17 cellular contexts compared by ENCODE assay signal in genomic region chr14:69291891-69292586, GRCh38. TPM values are rescaled to one million over a fixed set of nuclear protein-coding genes. Genes with fewer than 3 reads are reported as not detected.
DNase-seq lines count a peak whose midpoint lies in the region; ATAC-seq, FAIRE-seq and TF ChIP-seq lines count a peak whose summit lies in the region.
"Had no signal": no experiment of that assay in that cellular context is flagged by ENCODE, and none has a peak within 500 bp of the region (broad histone marks: within the 10 kb centered on the region; RNA-seq: fewer than 3 reads in every experiment).

No MANE protein-coding gene starts in this region.

- no peaks in the 10 kb centered on the region for H3K36me3 ChIP-seq in HepG2 (replicated peaks in 1 of 2; ENCODE audit: control insufficient read depth in 1 of 2, insufficient read depth in 2 of 2, low read length in 2 of 2)
- no peaks in the 10 kb centered on the region for H3K36me3 ChIP-seq in right lobe of liver
- H3K36me3 ChIP-seq in HAP-1 (replicated peaks), result no peaks in the 10 kb centered on the region
- H3K36me3 ChIP-seq: gastroesophageal sphincter, stomach, vagina had no signal

- CTCF ChIA-PET in HepG2 (lab: Yijun Ruan, JAX; ENCODE audit: low intra/inter-chr PET ratio, low total read pairs), result no interaction called here

- H3K4me3 ChIP-seq in HepG2 (replicated peaks in 1 of 3; ENCODE audit: insufficient read depth in 1 of 3, low read depth in 2 of 3, low read length in 3 of 3) (no peak overlapping the region), right lobe of liver (no peak overlapping the region), HAP-1 (no peak overlapping the region)
- H3K4me3 ChIP-seq: gastroesophageal sphincter, stomach, vagina had no signal

- no peak overlapping the region for H3K9ac ChIP-seq in HepG2 (ENCODE audit: insufficient read depth, low read depth, low read length)

- H4K20me1 ChIP-seq in HepG2 (ENCODE audit: insufficient read depth, low read length), result no peaks in the 10 kb centered on the region

- TF ChIP-seq CTCF in HepG2 (CRISPR knock-in tag; IDR thresholded peaks at IDR 0.05), result no peak
- TF ChIP-seq CTCF in right lobe of liver (IDR thresholded peaks at IDR 0.05), result no peak

- no peak for TF ChIP-seq RAD21 in HepG2 (CRISPR knock-in tag; IDR thresholded peaks at IDR 0.05)

- BruUV-seq in HepG2 (replicated peaks; lab: Mats Ljungman, UMichigan), result no TSS peak

- no peak overlapping the region for H3K4me2 ChIP-seq in HepG2 (ENCODE audit: low read depth, low read length)

- no peak for ATAC-seq in HepG2
- ATAC-seq in right lobe of liver, result no peak
- ATAC-seq in GM21723 (IDR thresholded peaks at IDR 0.05; ENCODE audit: unreplicated experiment), result no peak
- no peak for ATAC-seq in GM19328 (IDR thresholded peaks at IDR 0.05; ENCODE audit: unreplicated experiment)
- ATAC-seq: activated naive CD4-positive, alpha-beta T cell treated with anti-CD3 and anti-CD28 coated beads, Interleukin-2, amount 50 U/mL, for 72 hours; gastroesophageal sphincter had no signal

- H3K27ac ChIP-seq in HepG2 (ENCODE audit: extremely low read length, insufficient read depth, low read length) (no peak overlapping the region), right lobe of liver (no peak overlapping the region)
- H3K27ac ChIP-seq: gastroesophageal sphincter, stomach, vagina had no signal

- H3K4me1 ChIP-seq in HepG2 (ENCODE audit: insufficient read depth, low read length) (peaks cover 20% of the 10 kb centered on the region), right lobe of liver (peaks cover 0 to 14% (median 0%) of the 10 kb centered on the region in 4 donors), HAP-1 (no peaks in the 10 kb centered on the region)

- H2AFZ ChIP-seq in HepG2 (ENCODE audit: low read length), result no peak overlapping the region

- POLR2A ChIA-PET in HepG2 (lab: Yijun Ruan, JAX), result no interaction called here

- H3K79me2 ChIP-seq in HepG2 (ENCODE audit: insufficient read depth, low read length), result no peaks in the 10 kb centered on the region

- TF ChIP-seq EP300 in HepG2 (IDR thresholded peaks at IDR 0.05; ENCODE audit: low read depth in 2 of 2, low read length in 2 of 2) (no peak), HepG2 (CRISPR knock-in tag; IDR thresholded peaks at IDR 0.05; ENCODE audit: borderline replicate concordance) (no peak)

- 0 out of 5 replicates have a peak, but pooled peaks cover 0 to 2% of the 10 kb centered on the region in 2 experiments for H3K27me3 ChIP-seq in HepG2 (ENCODE audit: control insufficient read depth in 1 of 2, insufficient read depth in 2 of 2, low read length in 2 of 2)
- H3K27me3 ChIP-seq in right lobe of liver, result no peaks in the 10 kb centered on the region
- 0 out of 2 replicates have a peak, but pooled peaks cover 4% of the 10 kb centered on the region for H3K27me3 ChIP-seq in HAP-1 (ENCODE audit: low read depth)
- H3K27me3 ChIP-seq: gastroesophageal sphincter, stomach, vagina had no signal

- no peak for TF ChIP-seq POLR2A in HepG2 (IDR thresholded peaks at IDR 0.05; ENCODE audit: insufficient read depth in 1 of 2, low read depth in 2 of 2, low read length in 2 of 2)
- no peak for TF ChIP-seq POLR2A in right lobe of liver (IDR thresholded peaks at IDR 0.05)

- intact Hi-C loops in HepG2 (cut with micrococcal nuclease; ENCODE audit: unreplicated experiment), result no loop called here
- intact Hi-C loops in right lobe of liver (cut with DNase I), result no loop called here

- WGBS in HepG2 (ENCODE audit: low lambda C conversion rate), result 33% methylated on average over 3 of the region's 6 CpGs
- WGBS in right lobe of liver (ENCODE audit: insufficient coverage, low coverage, low lambda C conversion rate, missing lambda C conversion rate), result 80% methylated on average over 4 of the region's 6 CpGs

- no peak for FAIRE-seq in HepG2 (lab: Jason Lieb, UNC)

- H3K9me3 ChIP-seq in HepG2 (ENCODE audit: low read length) (no peaks in the 10 kb centered on the region), right lobe of liver (no peaks in the 10 kb centered on the region), HAP-1 (no peaks in the 10 kb centered on the region)
- H3K9me3 ChIP-seq: gastroesophageal sphincter, stomach, vagina had no signal

- no peak for DNase-seq in HepG2 (ENCODE audit: low spot score)
- no peak for DNase-seq in right lobe of liver
- peak; percentile 17 for DNase-seq in T1000 (lab: John Stamatoyannopoulos, UW)
- DNase-seq in iris pigment epithelial cell (ENCODE audit: low read depth), result peak; percentile 8
- no peak for DNase-seq in LoVo (ENCODE audit: low spot score)
- no peak for DNase-seq in HAP-1 (ENCODE audit: low spot score in 2 of 2)
- DNase-seq: activated CD4-positive, alpha-beta T cell treated with anti-CD3 and anti-CD28 coated beads, Interleukin-2, amount 10 ng/mL, durations not matched to agents 24 days and 14 days; immature natural killer cell; NCI-H1694; NCI-H510A treated with DMSO at 0.1 percent for 48 hours; stomach had no signal

- in situ Hi-C loops in HepG2 (cut with HindIII; ENCODE audit: extremely low pct_ligation_motif_present, low pct_unique_long_range_greater_than_20kb) (no loop called here), HAP-1 (cut with MboI; ENCODE audit: low sequenced_read_pairs) (no loop called here)

TF ChIP-seq in HepG2, 621 proteins besides CTCF, POLR2A, EP300 and RAD21:
- TF ChIP-seq ZNF768 (CRISPR knock-in tag; IDR thresholded peaks at IDR 0.05) (peak; percentile 84), PHF21A (CRISPR knock-in tag; IDR thresholded peaks at IDR 0.05) (no peak), ZNF331 (CRISPR knock-in tag; IDR thresholded peaks at IDR 0.05) (no peak)

RNA-seq across cellular contexts. Expression of gene GALNT16, which starts 32.1 kb away (rescaled TPM):
- total RNA-seq in HepG2 (2016; rRNA removed; fragmentation: Illumina TruSeq; extraction: Trizol) (0.36 and 0.82 TPM in 2 replicates), right lobe of liver (1 to 10 TPM in 3 of 6 experiments, under 1 TPM in 3; 0.37 to 1.7 (median 0.94) TPM)
- total RNA-seq in HepG2 (2016; cell fraction: cytosol; rRNA removed; fragmentation: Illumina TruSeq; extraction: Trizol; ENCODE audit: low read depth), result 0.10 and 0.18 TPM in 2 replicates
- 0.40 and 1.1 TPM in 2 replicates for total RNA-seq in HepG2 (2016; cell fraction: insoluble cytoplasmic fraction; rRNA removed; fragmentation: Illumina TruSeq; extraction: Trizol)
- 0.28 and 0.68 TPM in 2 replicates for total RNA-seq in HepG2 (2016; cell fraction: membrane; rRNA removed; fragmentation: Illumina TruSeq; extraction: Trizol)
- 1.3 and 1.6 TPM in 2 replicates for total RNA-seq in HepG2 (2016; cell fraction: nucleus; rRNA removed; fragmentation: Illumina TruSeq; extraction: Trizol)
- polyA plus RNA-seq in HepG2 (2011; rRNA removed), result 0.54 and 0.55 TPM in 2 replicates
- 0.42 and 0.63 TPM in 2 replicates for polyA plus RNA-seq in HepG2 (2011; cell fraction: cytosol; rRNA removed)
- polyA plus RNA-seq in HepG2 (2011; cell fraction: nucleus; rRNA removed), result 0.72 and 0.73 TPM in 2 replicates
- polyA plus RNA-seq in HepG2 (2012), result 0.20 and 0.39 TPM in 2 replicates
- polyA plus RNA-seq in HepG2 (2016; cell fraction: cytosol; fragmentation: Illumina TruSeq; extraction: Trizol; ENCODE audit: low read depth), result 0.09 and 0.34 TPM in 2 replicates
- polyA plus RNA-seq in HepG2 (2016; cell fraction: insoluble cytoplasmic fraction; fragmentation: Illumina TruSeq; extraction: Trizol; ENCODE audit: low read depth), result 0.35 and 0.51 TPM in 2 replicates
- polyA plus RNA-seq in HepG2 (2016; cell fraction: membrane; fragmentation: Illumina TruSeq; extraction: Trizol; ENCODE audit: low read depth), result 0.32 and 0.44 TPM in 2 replicates
- 2.8 and 3.3 TPM in 2 replicates for polyA plus RNA-seq in HepG2 (2016; cell fraction: nucleus; fragmentation: Illumina TruSeq; extraction: Trizol; ENCODE audit: insufficient read depth, low read depth)
- polyA minus RNA-seq in HepG2 (2011; rRNA and poly(A)+ RNA removed; ENCODE audit: low replicate concordance), result 0.90 TPM in 1 of 2 replicates, not detected in the other
- polyA minus RNA-seq in HepG2 (2011; cell fraction: cytosol; rRNA and poly(A)+ RNA removed), result 0.30 and 0.44 TPM in 2 replicates
- 0.13 TPM in 1 of 2 replicates, not detected in the other for polyA minus RNA-seq in HepG2 (2011; cell fraction: nucleus; rRNA and poly(A)+ RNA removed)
- total RNA-seq: activated CD4-positive, alpha-beta T cell treated with anti-CD3 and anti-CD28 coated beads, Interleukin-2, amount 10 ng/mL, durations not matched to agents 24 days and 14 days; HT-29 had no signal
- polyA plus RNA-seq: immature natural killer cell had no signal

Comparison
In these comparisons a context has a peak if more than half of its experiments do, and no peak if none do; other contexts are left out.
1. DNase-seq: peak in T1000 (single experiment) and iris pigment epithelial cell (single experiment); none in HepG2 (single experiment), right lobe of liver (0 of 3), LoVo (single experiment) and HAP-1 (0 of 2).